Comparison of ENCODE assay signal across 22 cellular contexts in genomic region chr22:20560716-20561115, GRCh38. TPM values are rescaled to one million over a fixed set of nuclear protein-coding genes. Genes with fewer than 3 reads are reported as not detected.
DNase-seq lines count a peak whose midpoint lies in the region; ATAC-seq, FAIRE-seq and TF ChIP-seq lines count a peak whose summit lies in the region.
"Had no signal": no experiment of that assay in that cellular context is flagged by ENCODE, and none has a peak within 500 bp of the region (broad histone marks: within the 10 kb centered on the region; RNA-seq: fewer than 3 reads in every experiment).

No MANE protein-coding gene starts in this region.

- peaks cover 0 to 12% (median 4%) of the 10 kb centered on the region in 7 donors for H3K9me3 Mint-ChIP-seq in CD4-positive, CD25-positive, alpha-beta regulatory T cell
- peaks cover 0 to 11% (median 9%) of the 10 kb centered on the region in 3 donors for H3K9me3 Mint-ChIP-seq in T-cell
- peaks cover 0 to 19% (median 9%) of the 10 kb centered on the region in 11 donors for H3K9me3 Mint-ChIP-seq in naive thymus-derived CD4-positive, alpha-beta T cell

- FAIRE-seq in A204.1 (lab: Jason Lieb, UNC): peak; percentile 11
- FAIRE-seq: GM12892, H54 had no signal

- POLR2A ChIA-PET in T-cell (lab: Charles Lee): no interaction called here
- POLR2A ChIA-PET in naive thymus-derived CD4-positive, alpha-beta T cell (lab: Charles Lee): interaction anchor here (25.8 to 26.4 kb wide), 2 partner anchors 2 to 12 kb away, joined by 738 read pairs; no protein-coding TSS in a partner anchor

- no peak for TF ChIP-seq POLR2A in gastroesophageal sphincter (IDR thresholded peaks at IDR 0.05)

- no peaks in the 10 kb centered on the region for H3K27me3 ChIP-seq in CD4-positive, CD25-positive, alpha-beta regulatory T cell (ENCODE audit: control insufficient read depth, insufficient read depth, low read length)
- no peaks in the 10 kb centered on the region for H3K27me3 ChIP-seq in naive thymus-derived CD4-positive, alpha-beta T cell (ENCODE audit: control insufficient read depth in 2 of 2, insufficient read depth in 2 of 2, low read length in 2 of 2)
- H3K27me3 ChIP-seq in gastroesophageal sphincter: no peaks in the 10 kb centered on the region
- H3K27me3 ChIP-seq in tibial artery: no peaks in the 10 kb centered on the region

- peaks cover 17 to 95% (median 50%) of the 10 kb centered on the region in 4 donors for H3K4me1 Mint-ChIP-seq in CD4-positive, CD25-positive, alpha-beta regulatory T cell
- H3K4me1 Mint-ChIP-seq in T-cell: peaks cover 75 to 87% (median 82%) of the 10 kb centered on the region in 3 donors
- peaks cover 56 to 87% (median 78%) of the 10 kb centered on the region in 7 donors for H3K4me1 Mint-ChIP-seq in naive thymus-derived CD4-positive, alpha-beta T cell

- no peaks in the 10 kb centered on the region for H3K27me3 Mint-ChIP-seq in CD4-positive, CD25-positive, alpha-beta regulatory T cell
- no peaks in the 10 kb centered on the region for H3K27me3 Mint-ChIP-seq in T-cell
- H3K27me3 Mint-ChIP-seq in naive thymus-derived CD4-positive, alpha-beta T cell: no peaks in the 10 kb centered on the region
- H3K27me3 Mint-ChIP-seq: B cell, IgD-negative memory B cell had no signal

- no peak overlapping the region for H3K4me3 ChIP-seq in CD4-positive, CD25-positive, alpha-beta regulatory T cell (ENCODE audit: low read depth, low read length)
- H3K4me3 ChIP-seq in naive thymus-derived CD4-positive, alpha-beta T cell (ENCODE audit: low read length): no peak overlapping the region
- no peak overlapping the region for H3K4me3 ChIP-seq in gastroesophageal sphincter
- no peak overlapping the region for H3K4me3 ChIP-seq in tibial artery

- peaks cover 66% of the 10 kb centered on the region for H3K4me1 ChIP-seq in CD4-positive, CD25-positive, alpha-beta regulatory T cell (ENCODE audit: control insufficient read depth, insufficient read depth, low read length, poor library complexity, severe bottlenecking)
- peaks cover 53 to 59% of the 10 kb centered on the region in 2 donors for H3K4me1 ChIP-seq in naive thymus-derived CD4-positive, alpha-beta T cell (ENCODE audit: control insufficient read depth in 2 of 2, insufficient read depth in 2 of 2, low read length in 2 of 2)
- H3K4me1 ChIP-seq in gastroesophageal sphincter: peaks cover 0 to 26% (median 4%) of the 10 kb centered on the region in 3 donors
- peaks cover 0 to 16% (median 7%) of the 10 kb centered on the region in 4 donors for H3K4me1 ChIP-seq in tibial artery

- DNase-seq in CD4-positive, CD25-positive, alpha-beta regulatory T cell: no peak
- DNase-seq in T-cell (no peak), tibial artery (no peak)
- DNase-seq in naive thymus-derived CD4-positive, alpha-beta T cell: no peak
- DNase-seq in activated CD8-positive, alpha-beta memory T cell treated with anti-CD3 and anti-CD28 coated beads for 24 hours: no peak
- DNase-seq: DMS79 treated with DMSO at 0.1 percent for 48 hours, NCI-H1048, NCI-H1417, NCI-H1694, NCI-H2029 treated with DMSO at 0.1 percent for 48 hours, NCI-H446 treated with DMSO at 0.1 percent for 48 hours, NCI-H526, RPMI8226, SHP77 had no signal

- H3K27ac ChIP-seq in CD4-positive, CD25-positive, alpha-beta regulatory T cell (ENCODE audit: insufficient read depth, low read length, poor library complexity, severe bottlenecking): no peak overlapping the region
- no peak overlapping the region for H3K27ac ChIP-seq in naive thymus-derived CD4-positive, alpha-beta T cell (ENCODE audit: low read depth, low read length)
- H3K27ac ChIP-seq in gastroesophageal sphincter (no peak overlapping the region), tibial artery (no peak overlapping the region)
- H3K27ac ChIP-seq: HL-60 had no signal

- H3K27ac Mint-ChIP-seq in CD4-positive, CD25-positive, alpha-beta regulatory T cell: peak overlapping the region; percentile 28 to 87 (median 47)
- peak overlapping the region; percentile 98 to 99 for H3K27ac Mint-ChIP-seq in T-cell
- peak overlapping the region in 8 of 9 donors; percentile 8 to 99 (median 88) for H3K27ac Mint-ChIP-seq in naive thymus-derived CD4-positive, alpha-beta T cell
- H3K27ac Mint-ChIP-seq: B cell, CD14-positive monocyte, IgD-negative memory B cell had no signal

- ATAC-seq in CD4-positive, CD25-positive, alpha-beta regulatory T cell (ENCODE audit: low read depth in 2 of 2): no peak
- ATAC-seq in T-cell (replicated peaks in 1 of 4) (no peak), gastroesophageal sphincter (no peak)
- ATAC-seq in naive thymus-derived CD4-positive, alpha-beta T cell: no peak

- 92 to 94% methylated on average over 3 of the region's 3 CpGs for WGBS in gastroesophageal sphincter (ENCODE audit: low coverage in 1 of 2), 2 donors

- intact Hi-C loops in naive thymus-derived CD4-positive, alpha-beta T cell (cut with micrococcal nuclease): no loop called here
- intact Hi-C loops in tibial artery (cut with DNase I; ENCODE audit: low total_unique reads): no loop called here

- H3K9me3 ChIP-seq in CD4-positive, CD25-positive, alpha-beta regulatory T cell (ENCODE audit: control insufficient read depth in 2 of 2, low read length in 2 of 2): peaks cover 0 to 13% of the 10 kb centered on the region in 2 experiments
- H3K9me3 ChIP-seq in naive thymus-derived CD4-positive, alpha-beta T cell (ENCODE audit: control insufficient read depth in 2 of 3, low read length in 3 of 3): peaks cover 0 to 13% (median 0%) of the 10 kb centered on the region in 3 experiments
- H3K9me3 ChIP-seq in gastroesophageal sphincter (no peaks in the 10 kb centered on the region), tibial artery (no peaks in the 10 kb centered on the region)

- no peak for TF ChIP-seq CTCF in gastroesophageal sphincter (IDR thresholded peaks at IDR 0.05)
- TF ChIP-seq CTCF in tibial artery (IDR thresholded peaks at IDR 0.05): no peak

- no peak for TF ChIP-seq EP300 in gastroesophageal sphincter (IDR thresholded peaks at IDR 0.05)

- H3K36me3 ChIP-seq in CD4-positive, CD25-positive, alpha-beta regulatory T cell (ENCODE audit: control insufficient read depth, insufficient read depth, low read length): peaks cover 41% of the 10 kb centered on the region
- H3K36me3 ChIP-seq in naive thymus-derived CD4-positive, alpha-beta T cell (ENCODE audit: control insufficient read depth in 2 of 3, insufficient read depth in 3 of 3, low read length in 3 of 3): peaks cover 0 to 39% (median 18%) of the 10 kb centered on the region in 3 experiments
- H3K36me3 ChIP-seq in gastroesophageal sphincter: peaks cover 0 to 80% of the 10 kb centered on the region in 2 donors
- H3K36me3 ChIP-seq in tibial artery: peaks cover 27 to 80% (median 61%) of the 10 kb centered on the region in 3 donors

- peaks cover 66% of the 10 kb centered on the region for H3K36me3 Mint-ChIP-seq in CD4-positive, CD25-positive, alpha-beta regulatory T cell
- peaks cover 55% of the 10 kb centered on the region for H3K36me3 Mint-ChIP-seq in T-cell
- H3K36me3 Mint-ChIP-seq in naive thymus-derived CD4-positive, alpha-beta T cell: peaks cover 16 to 60% (median 44%) of the 10 kb centered on the region in 5 donors

- peak overlapping the region in 2 of 4 donors; percentile 34 to 92 for H3K4me3 Mint-ChIP-seq in CD4-positive, CD25-positive, alpha-beta regulatory T cell
- H3K4me3 Mint-ChIP-seq in T-cell: no peak overlapping the region
- H3K4me3 Mint-ChIP-seq in naive thymus-derived CD4-positive, alpha-beta T cell: no peak overlapping the region
- H3K4me3 Mint-ChIP-seq: B cell, CD14-positive monocyte, IgD-negative memory B cell had no signal

- CTCF ChIA-PET in T-cell (lab: Charles Lee): interaction anchor here in 1 of 2 donors (0.6 kb wide), 1 partner anchor 73 kb away, joined by 6 read pairs; no protein-coding TSS in a partner anchor
- CTCF ChIA-PET in naive thymus-derived CD4-positive, alpha-beta T cell (lab: Charles Lee): interaction anchor here (16.7 kb wide), 1 partner anchor 7 kb away, joined by 229 read pairs; no protein-coding TSS in a partner anchor

RNA-seq across cellular contexts. Expression of gene MED15, which starts 53.3 kb away (rescaled TPM):
- 397 TPM for total RNA-seq in CD4-positive, CD25-positive, alpha-beta regulatory T cell
- 10 to 100 TPM; 35.1 to 43.0 (median 38.5) TPM for polyA plus RNA-seq in CD4-positive, CD25-positive, alpha-beta regulatory T cell
- 100 to 1,000 TPM; 214 to 317 (median 262) TPM for total RNA-seq in T-cell
- 100 to 1,000 TPM; 169 to 235 (median 201) TPM for total RNA-seq in naive thymus-derived CD4-positive, alpha-beta T cell
- 10 to 100 TPM; 24.3 to 76.6 TPM for polyA plus RNA-seq in naive thymus-derived CD4-positive, alpha-beta T cell
- 10 to 100 TPM; 30.6 to 62.3 (median 54.3) TPM for total RNA-seq in gastroesophageal sphincter

Comparison
In these comparisons a context has a peak if more than half of its experiments do, and no peak if none do; other contexts are left out.
1. H3K27ac Mint-ChIP-seq: peak in every context shown above with its lines; median percentile 98 in T-cell; 88 in naive thymus-derived CD4-positive, alpha-beta T cell; 47 in CD4-positive, CD25-positive, alpha-beta regulatory T cell.